ENCODE assay signal across 9 cellular contexts in genomic region chr15:75928680-75929608, GRCh38.
A peak's percentile ranks its signal among the peaks of the same experiment; 100 is the strongest.
DNase-seq lines count a peak whose midpoint lies in the region; ATAC-seq and TF ChIP-seq lines count a peak whose summit lies in the region.
"Had no signal": no experiment of that assay in that cellular context is flagged by ENCODE, and none has a peak within 500 bp of the region (broad histone marks: within the 10 kb centered on the region; RNA-seq: fewer than 3 reads in every experiment).

No MANE protein-coding gene starts in this region.

- H3K27me3 Mint-ChIP-seq in stimulated activated naive B cell treated with anti-CD40 and anti-IgM and Interleukin-4, amounts not matched to agents 10 μg/mL and 1 μg/mL and 100 μg/mL, for 72 hours: no peaks in the 10 kb centered on the region

- H3K27ac Mint-ChIP-seq in stimulated activated naive B cell treated with anti-CD40 and anti-IgM and Interleukin-4, amounts not matched to agents 10 μg/mL and 1 μg/mL and 100 μg/mL, for 72 hours: no peak overlapping the region

- H4K20me1 ChIP-seq in DND-41 (ENCODE audit: insufficient read depth, low read length): no peaks in the 10 kb centered on the region

- no peaks in the 10 kb centered on the region for H3K4me1 ChIP-seq in DND-41 (ENCODE audit: insufficient read depth, low read length)

- H3K36me3 Mint-ChIP-seq in stimulated activated naive B cell treated with anti-CD40 and anti-IgM and Interleukin-4, amounts not matched to agents 10 μg/mL and 1 μg/mL and 100 μg/mL, for 72 hours: peaks cover 38 to 64% of the 10 kb centered on the region in 2 donors

- H3K27ac ChIP-seq in DND-41 (ENCODE audit: low read length) (no peak overlapping the region), VCaP (no peak overlapping the region)

- peak; percentile 9 for DNase-seq in DND-41
- DNase-seq in HFF-Myc (ENCODE audit: extremely low read depth, low read depth): no peak
- peak; percentile 78 for DNase-seq in left kidney (ENCODE audit: low read depth, low spot score)
- no peak for DNase-seq in foreskin melanocyte
- no peak for DNase-seq in stimulated activated naive B cell treated with anti-CD40 and anti-IgM and Interleukin-4, amounts not matched to agents 10 μg/mL and 1 μg/mL and 100 μg/mL, for 72 hours
- DNase-seq: nucleus accumbens had no signal

- ATAC-seq in DND-41 (ENCODE audit: insufficient read depth, low read depth) (no peak), HG03097 (IDR thresholded peaks at IDR 0.05; ENCODE audit: low FRiP score, unreplicated experiment) (no peak), GM18505 (IDR thresholded peaks at IDR 0.05; ENCODE audit: unreplicated experiment) (no peak)
- ATAC-seq in stimulated activated naive B cell treated with anti-CD40 and anti-IgM and Interleukin-4, amounts not matched to agents 10 μg/mL and 1 μg/mL and 100 μg/mL, for 72 hours (replicated peaks): no peak

- peak; percentile 47 for TF ChIP-seq CTCF in DND-41 (IDR thresholded peaks at IDR 0.05; ENCODE audit: borderline replicate concordance, extremely low read depth, low read length, poor library complexity, severe bottlenecking)
- peak; percentile 41 for TF ChIP-seq CTCF in HFF-Myc (IDR thresholded peaks at IDR 0.05; ENCODE audit: low read depth, low read length, missing control alignments)
- TF ChIP-seq CTCF in VCaP (conservative IDR thresholded peaks at IDR 0.05): peak; percentile 73

- H3K4me2 ChIP-seq in DND-41 (ENCODE audit: insufficient read depth, low read length): no peak overlapping the region

- H3K4me1 Mint-ChIP-seq in stimulated activated naive B cell treated with anti-CD40 and anti-IgM and Interleukin-4, amounts not matched to agents 10 μg/mL and 1 μg/mL and 100 μg/mL, for 72 hours: peaks cover 30 to 41% of the 10 kb centered on the region in 2 donors

- no peak overlapping the region for H3K4me3 Mint-ChIP-seq in stimulated activated naive B cell treated with anti-CD40 and anti-IgM and Interleukin-4, amounts not matched to agents 10 μg/mL and 1 μg/mL and 100 μg/mL, for 72 hours

- no peaks in the 10 kb centered on the region for H3K79me2 ChIP-seq in DND-41 (ENCODE audit: insufficient read depth, low read length)

- no peak overlapping the region for H2AFZ ChIP-seq in DND-41 (ENCODE audit: low read depth, low read length)

- no peak overlapping the region for H3K4me3 ChIP-seq in DND-41 (ENCODE audit: low read depth in 1 of 2, low read length in 2 of 2)
- H3K4me3 ChIP-seq in HFF-Myc (replicated peaks; ENCODE audit: low read depth, low read length): no peak overlapping the region

- TF ChIP-seq POLR2A in GM18505 (IDR thresholded peaks at IDR 0.05; ENCODE audit: borderline replicate concordance, extremely low read depth, insufficient read depth, insufficient read length): no peak

- no peaks in the 10 kb centered on the region for H3K27me3 ChIP-seq in DND-41 (ENCODE audit: insufficient read depth, low read length, poor library complexity)

- H3K9ac ChIP-seq in DND-41 (ENCODE audit: low read depth, low read length): no peak overlapping the region

- H3K36me3 ChIP-seq in DND-41 (ENCODE audit: insufficient read depth, low read length): peaks cover 31% of the 10 kb centered on the region

- H3K9me3 ChIP-seq in DND-41 (ENCODE audit: insufficient read depth, low read length, severe bottlenecking): no peaks in the 10 kb centered on the region

- no peaks in the 10 kb centered on the region for H3K9me3 Mint-ChIP-seq in stimulated activated naive B cell treated with anti-CD40 and anti-IgM and Interleukin-4, amounts not matched to agents 10 μg/mL and 1 μg/mL and 100 μg/mL, for 72 hours

Comparison
In these comparisons a context has a peak if more than half of its experiments do, and no peak if none do; other contexts are left out.
1. DNase-seq: peak in DND-41 (single experiment) and left kidney (single experiment); none in HFF-Myc (single experiment), foreskin melanocyte (single experiment) and stimulated activated naive B cell treated with anti-CD40 and anti-IgM and Interleukin-4, amounts not matched to agents 10 μg/mL and 1 μg/mL and 100 μg/mL, for 72 hours (single experiment).
2. Peak in every context shown above with its lines, with median percentiles within 50 percentile points of each other: CTCF ChIP-seq.